ENCODE assay signal across 19 cellular contexts in genomic region chr13:111640476-111640875, GRCh38.
"Had no signal": no experiment of that assay in that cellular context is flagged by ENCODE, and none has a peak within 500 bp of the region (broad histone marks: within the 10 kb centered on the region; RNA-seq: fewer than 3 reads in every experiment).

No MANE protein-coding gene starts in this region.

- H3K36me3 ChIP-seq: esophagus muscularis mucosa, gastroesophageal sphincter, heart left ventricle, left ventricle myocardium inferior, lower lobe of right lung had no signal

- H3K79me2 ChIP-seq: hepatocyte had no signal

- H2AFZ ChIP-seq: hepatocyte had no signal

- H3K27ac ChIP-seq: esophagus muscularis mucosa, foreskin keratinocyte, gastroesophageal sphincter, heart left ventricle, hepatocyte, left ventricle myocardium inferior, lower lobe of right lung had no signal

- ATAC-seq: effector memory CD8-positive, alpha-beta T cell; foreskin keratinocyte; gastroesophageal sphincter; heart left ventricle; left colon; left lobe of liver; lower lobe of right lung; mucosa of descending colon had no signal

- H3K4me2 ChIP-seq: hepatocyte had no signal

- H3K27ac Mint-ChIP-seq: dendritic cell treated with granulocyte-macrophage colony-stimulating factor and Interleukin-4, amounts not matched to agents 40 ng/mL and 50 ng/mL, for 4 days; effector memory CD8-positive, alpha-beta T cell; immature natural killer cell; naive B cell had no signal

- H3K27me3 ChIP-seq: foreskin keratinocyte had no signal

- H3K36me3 Mint-ChIP-seq: immature natural killer cell, naive B cell had no signal

- DNase-seq: cortex of kidney; effector CD8-positive, alpha-beta T cell; effector memory CD8-positive, alpha-beta T cell; foreskin keratinocyte; heart left ventricle; immature natural killer cell; kidney; kidney glomerular epithelial cell; left colon; left ventricle myocardium inferior; lower lobe of right lung; mesenchymal stem cell; mucosa of descending colon; naive B cell had no signal

- H3K4me3 Mint-ChIP-seq: dendritic cell treated with granulocyte-macrophage colony-stimulating factor and Interleukin-4, amounts not matched to agents 40 ng/mL and 50 ng/mL, for 4 days; effector memory CD8-positive, alpha-beta T cell; immature natural killer cell had no signal

- H3K9me3 Mint-ChIP-seq: dendritic cell treated with granulocyte-macrophage colony-stimulating factor and Interleukin-4, amounts not matched to agents 40 ng/mL and 50 ng/mL, for 4 days; effector memory CD8-positive, alpha-beta T cell; immature natural killer cell had no signal

- H3K9me3 ChIP-seq: esophagus muscularis mucosa, gastroesophageal sphincter, heart left ventricle, left ventricle myocardium inferior, lower lobe of right lung, mucosa of descending colon had no signal

- H3K4me3 ChIP-seq: esophagus muscularis mucosa, gastroesophageal sphincter, heart left ventricle, hepatocyte, left ventricle myocardium inferior, lower lobe of right lung, mucosa of descending colon had no signal

- H3K27me3 Mint-ChIP-seq: dendritic cell treated with granulocyte-macrophage colony-stimulating factor and Interleukin-4, amounts not matched to agents 40 ng/mL and 50 ng/mL, for 4 days had no signal

- H3K4me1 Mint-ChIP-seq: immature natural killer cell, naive B cell had no signal

- H3K4me1 ChIP-seq: esophagus muscularis mucosa, foreskin keratinocyte, gastroesophageal sphincter, heart left ventricle, left ventricle myocardium inferior, lower lobe of right lung had no signal
